26 cellular contexts compared by ENCODE assay signal in the genomic region with DNA sequence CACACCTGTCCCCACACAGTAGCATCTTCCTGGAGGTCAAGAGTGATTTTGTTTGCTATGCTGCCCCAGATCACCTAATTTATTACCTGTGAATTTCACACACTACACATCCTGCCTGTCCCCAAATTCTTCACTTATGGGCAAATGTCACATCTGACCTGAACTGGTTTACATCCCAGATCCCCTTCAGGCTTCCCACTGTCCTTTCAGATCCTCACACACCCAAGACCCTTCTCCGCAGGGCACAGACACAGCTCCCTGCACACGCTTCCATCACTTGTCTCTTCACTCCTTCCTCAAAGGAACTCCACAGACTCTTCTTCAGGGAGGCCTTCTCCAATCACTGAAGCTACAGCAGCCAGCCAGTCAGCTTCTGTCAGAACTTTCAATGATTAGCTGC.
"Had no signal": no experiment of that assay in that cellular context is flagged by ENCODE, and none has a peak within 500 bp of the region (broad histone marks: within the 10 kb centered on the region; RNA-seq: fewer than 3 reads in every experiment).

No MANE protein-coding gene starts in this region.

- H2AFZ ChIP-seq: parathyroid adenoma had no signal

- H3K27me3 ChIP-seq: neutrophil, right atrium auricular region, thyroid gland, upper lobe of left lung had no signal

- H3K4me3 ChIP-seq: esophagus muscularis mucosa, heart right ventricle, lower lobe of right lung, right atrium auricular region, smooth muscle cell, stomach, thyroid gland, upper lobe of left lung had no signal

- H3K79me2 ChIP-seq: parathyroid adenoma had no signal

- H3K4me1 ChIP-seq: esophagus muscularis mucosa, lower lobe of right lung, parathyroid adenoma, right atrium auricular region, thyroid gland, upper lobe of left lung had no signal

- H3K27ac ChIP-seq: esophagus muscularis mucosa, heart right ventricle, lower lobe of right lung, neutrophil, parathyroid adenoma, right atrium auricular region, stomach, thyroid gland, upper lobe of left lung had no signal

- H3K4me2 ChIP-seq: smooth muscle cell had no signal

- ATAC-seq: heart right ventricle, left ventricle myocardium superior, lower lobe of right lung, natural killer cell, sciatic nerve had no signal

- DNase-seq: effector memory CD4-positive, alpha-beta T cell; foreskin melanocyte; glutamatergic neuron; heart right ventricle; hippocampal formation; left ventricle myocardium superior; lower lobe of right lung; stimulated activated CD4-positive, alpha-beta T cell treated with anti-CD3 and anti-CD28 coated beads, Interleukin-12 subunit alpha, Interleukin-12 subunit beta, amount 100 ng/mL, for 4 hours; stimulated activated CD4-positive, alpha-beta T cell treated with anti-CD3 and anti-CD28 coated beads, Interleukin-1b, Interleukin-23, amount 100 ng/mL, for 48 hours; stimulated activated CD4-positive, alpha-beta T cell treated with anti-CD3 and anti-CD28 coated beads, Interleukin-4, amount 100 ng/mL, for 1 hour; stimulated activated naive CD4-positive, alpha-beta T cell treated with Interleukin-2 at 50 U/mL for 16 hours; stomach; thyroid gland; upper lobe of left lung had no signal

- FAIRE-seq: colon, endothelial cell of umbilical vein, keratinocyte had no signal

- H3K9me3 ChIP-seq: esophagus muscularis mucosa, heart right ventricle, lower lobe of right lung, neutrophil, right atrium auricular region, stomach, thyroid gland, upper lobe of left lung had no signal

- H3K36me3 Mint-ChIP-seq: natural killer cell had no signal

- H3K27ac Mint-ChIP-seq: dendritic cell treated with granulocyte-macrophage colony-stimulating factor and Interleukin-4, amounts not matched to agents 40 ng/mL and 50 ng/mL, for 4 days; progenitor cell of endocrine pancreas had no signal

- H3K36me3 ChIP-seq: esophagus muscularis mucosa, heart right ventricle, lower lobe of right lung, neutrophil, right atrium auricular region, stomach, thyroid gland, upper lobe of left lung had no signal

- H3K4me3 Mint-ChIP-seq: dendritic cell treated with granulocyte-macrophage colony-stimulating factor and Interleukin-4, amounts not matched to agents 40 ng/mL and 50 ng/mL, for 4 days; natural killer cell had no signal

- H3K9me3 Mint-ChIP-seq: dendritic cell treated with granulocyte-macrophage colony-stimulating factor and Interleukin-4, amounts not matched to agents 40 ng/mL and 50 ng/mL, for 4 days; natural killer cell had no signal

- H3K9ac ChIP-seq: parathyroid adenoma had no signal
